ENCODE assay signal across 15 cellular contexts in genomic region chr7:107291434-107291833, GRCh38.
"Had no signal": no experiment of that assay in that cellular context is flagged by ENCODE, and none has a peak within 500 bp of the region (broad histone marks: within the 10 kb centered on the region; RNA-seq: fewer than 3 reads in every experiment).

No MANE protein-coding gene starts in this region.

- H3K4me1 ChIP-seq: esophagus squamous epithelium, thyroid gland had no signal

- H3K27ac ChIP-seq: coronary artery, esophagus squamous epithelium, neutrophil, thyroid gland had no signal

- H3K27me3 ChIP-seq: esophagus squamous epithelium, neutrophil, thyroid gland had no signal

- H3K36me3 ChIP-seq: neutrophil had no signal

- FAIRE-seq: TTC549 had no signal

- DNase-seq: activated CD4-positive, alpha-beta T cell treated with anti-CD3 and anti-CD28 coated beads for 48 hours; activated CD4-positive, CD25-positive, alpha-beta regulatory T cell; activated CD8-positive, alpha-beta T cell treated with anti-CD3 and anti-CD28 coated beads for 36 hours; activated naive CD4-positive, alpha-beta T cell treated with anti-CD3 and anti-CD28 coated beads for 36 hours; activated naive CD8-positive, alpha-beta T cell treated with anti-CD3 and anti-CD28 coated beads, Interleukin-2, amount 50 U/mL, for 24 hours; activated T-cell treated with anti-CD3 and anti-CD28 coated beads, Interleukin-2, amount 50 U/mL, for 1 hour; anterior cingulate cortex; esophagus squamous epithelium; retina; stimulated activated CD8-positive, alpha-beta memory T cell treated with anti-CD3 and anti-CD28 coated beads, Interleukin-4, amount 100 ng/mL, for 48 hours; stimulated activated naive CD4-positive, alpha-beta T cell; thyroid gland had no signal

- H3K9me3 ChIP-seq: esophagus squamous epithelium, neutrophil, thyroid gland had no signal

- H3K4me3 ChIP-seq: coronary artery, esophagus squamous epithelium, thyroid gland had no signal
